Comparison of ENCODE assay signal across 2 cellular contexts in genomic region chr9:136656339-136656738, GRCh38.
TF ChIP-seq lines count a peak whose summit lies in the region.

No MANE protein-coding gene starts in this region.

TF ChIP-seq in HEK293, 187 proteins besides CTCF, POLR2A, EP300 and RAD21:
- no peak for TF ChIP-seq ZNF561 (tag by site-specific recombination; IDR thresholded peaks at IDR 0.05; ENCODE audit: borderline replicate concordance)
- TF ChIP-seq GLI4 (tag by site-specific recombination; IDR thresholded peaks at IDR 0.05) = no peak
- TF ChIP-seq GLIS2 (tag by site-specific recombination; IDR thresholded peaks at IDR 0.05) = 0 out of 2 replicates have a peak, but pooled peaks have one; percentile 6
- no peak for TF ChIP-seq ZNF132 (tag by site-specific recombination; IDR thresholded peaks at IDR 0.05; ENCODE audit: borderline replicate concordance)
- no peak for TF ChIP-seq ZIC2 (tag by site-specific recombination; IDR thresholded peaks at IDR 0.05)
- no peak for TF ChIP-seq KLF1 (tag by site-specific recombination; IDR thresholded peaks at IDR 0.05)
- TF ChIP-seq SCRT2 (tag by site-specific recombination; IDR thresholded peaks at IDR 0.05) = no peak
TF ChIP-seq in HEK293: peak in this region for 1.

TF ChIP-seq in K562, 482 proteins besides CTCF, POLR2A, EP300 and RAD21:
- TF ChIP-seq BCOR (IDR thresholded peaks at IDR 0.05) = peak; percentile 71
- TF ChIP-seq PHF8 (IDR thresholded peaks at IDR 0.05; ENCODE audit: borderline replicate concordance, low read length) = no peak
- TF ChIP-seq RBM17 (IDR thresholded peaks at IDR 0.05; ENCODE audit: borderline replicate concordance, low read depth, low read length) = no peak
- 0 out of 2 replicates have a peak, but pooled peaks have one; percentile 39 for TF ChIP-seq CBX1 (IDR thresholded peaks at IDR 0.05; ENCODE audit: low read depth)
